ENCODE assay signal across 8 cellular contexts in the genomic region with DNA sequence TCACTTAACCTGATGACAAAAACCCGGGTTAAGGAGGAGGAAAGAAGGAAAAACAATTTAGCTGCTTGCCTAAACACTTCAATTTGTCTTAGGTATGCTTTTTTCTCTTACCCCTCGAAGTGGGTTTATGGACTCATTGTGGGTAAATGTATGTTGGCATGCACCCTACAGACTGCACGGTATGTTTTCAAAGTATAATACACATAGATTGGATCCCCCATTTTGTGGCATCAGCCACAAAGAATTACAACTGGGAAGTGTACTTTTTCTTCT. TPM values are rescaled to one million over a fixed set of nuclear protein-coding genes. Genes with fewer than 3 reads are reported as not detected.
A peak's percentile ranks its signal among the peaks of the same experiment; 100 is the strongest.
DNase-seq lines count a peak whose midpoint lies in the region; ATAC-seq and TF ChIP-seq lines count a peak whose summit lies in the region.

No MANE protein-coding gene starts in this region.

- DNase-seq in Calu3 (no peak), adipocyte (ENCODE audit: low read depth) (no peak), gastrocnemius medialis (no peak), AG20443 (ENCODE audit: low spot score) (no peak), SIG-M5 treated with dmso at 0.1 percent for 504 hours (lab: John Stamatoyannopoulos, UW; ENCODE audit: unreplicated experiment) (no peak), glutamatergic neuron (no peak)

- H3K27me3 ChIP-seq in adipocyte (replicated peaks; ENCODE audit: control insufficient read depth, insufficient read depth, low read length), result no peaks in the 10 kb centered on the region
- peaks cover 6% of the 10 kb centered on the region for H3K27me3 ChIP-seq in iPS-15b (ENCODE audit: control insufficient read depth, insufficient read depth, low read length)
- H3K27me3 ChIP-seq in gastrocnemius medialis, result no peaks in the 10 kb centered on the region

- CTCF ChIA-PET in Calu3 (lab: Charles Lee), result no interaction called here

- in situ Hi-C loops in gastrocnemius medialis (cut with MboI; ENCODE audit: low sequenced_read_pairs in 4 of 4), result no loop called here

- H3K36me3 Mint-ChIP-seq in Calu3 (ENCODE audit: insufficient read depth, unreplicated experiment) (peaks cover 47% of the 10 kb centered on the region), glutamatergic neuron (ENCODE audit: unreplicated experiment) (no peaks in the 10 kb centered on the region)

- peak overlapping the region; percentile 99 for H3K4me3 Mint-ChIP-seq in Calu3 (ENCODE audit: low read depth, unreplicated experiment)
- H3K4me3 Mint-ChIP-seq in glutamatergic neuron (ENCODE audit: unreplicated experiment), result no peak overlapping the region

- H3K4me3 ChIP-seq in adipocyte (ENCODE audit: low read length) (peak overlapping the region; percentile 96), iPS-15b (ENCODE audit: low read depth, low read length) (peak overlapping the region; percentile 78), gastrocnemius medialis (peak overlapping the region; percentile 79 to 96 (median 82))

- H3K36me3 ChIP-seq in adipocyte (ENCODE audit: control insufficient read depth, insufficient read depth, low read length, severe bottlenecking), result peaks cover 28% of the 10 kb centered on the region
- no peaks in the 10 kb centered on the region for H3K36me3 ChIP-seq in iPS-15b (ENCODE audit: control insufficient read depth, insufficient read depth, low read length)
- no peaks in the 10 kb centered on the region for H3K36me3 ChIP-seq in gastrocnemius medialis

- ATAC-seq in gastrocnemius medialis (no peak), GM21717 (IDR thresholded peaks at IDR 0.05; ENCODE audit: unreplicated experiment) (no peak)

- no peaks in the 10 kb centered on the region for H3K9me3 ChIP-seq in adipocyte (ENCODE audit: control insufficient read depth, low read length)
- no peaks in the 10 kb centered on the region for H3K9me3 ChIP-seq in iPS-15b (ENCODE audit: control insufficient read depth, insufficient read depth, low read length)
- H3K9me3 ChIP-seq in gastrocnemius medialis, result no peaks in the 10 kb centered on the region

- peak overlapping the region; percentile 82 for H3K27ac Mint-ChIP-seq in Calu3 (ENCODE audit: unreplicated experiment)
- no peak overlapping the region for H3K27ac Mint-ChIP-seq in glutamatergic neuron (ENCODE audit: unreplicated experiment)

- TF ChIP-seq CTCF in Calu3 (IDR thresholded peaks at IDR 0.05; ENCODE audit: unreplicated experiment), result no peak
- TF ChIP-seq CTCF in gastrocnemius medialis (IDR thresholded peaks at IDR 0.05 in 4 of 5, conservative IDR thresholded peaks at IDR 0.05 in 1 of 5), result no peak
- TF ChIP-seq CTCF in glutamatergic neuron (IDR thresholded peaks at IDR 0.05; ENCODE audit: partially characterized antibody, unreplicated experiment), result no peak

- H3K9ac ChIP-seq in adipocyte (ENCODE audit: low read length), result peak overlapping the region; percentile 98
- H3K9ac ChIP-seq in iPS-15b (ENCODE audit: low read depth, low read length), result peak overlapping the region; percentile 92

- no TSS peak for BruUV-seq in Calu3 (replicated peaks; lab: Mats Ljungman, UMichigan)

- peak overlapping the region; percentile 93 to 99 (median 98) for H3K27ac ChIP-seq in gastrocnemius medialis

- H3K4me1 ChIP-seq in adipocyte (ENCODE audit: control insufficient read depth, insufficient read depth, low read length) (peaks cover 49% of the 10 kb centered on the region), iPS-15b (ENCODE audit: control insufficient read depth, insufficient read depth, low read length) (peaks cover 29% of the 10 kb centered on the region), gastrocnemius medialis (peaks cover 48 to 55% of the 10 kb centered on the region in 2 donors)

- intact Hi-C loops in Calu3 (cut with micrococcal nuclease; ENCODE audit: unreplicated experiment), result loop anchor here (2.0 to 5.0 kb wide), 3 partner anchors 58 to 195 kb away; a partner anchor contains a TSS
- intact Hi-C loops in gastrocnemius medialis (cut with DNase I; ENCODE audit: low total_unique reads), result loop anchor here (10.0 kb wide), 1 partner anchor 198 kb away; a partner anchor contains a TSS

- H3K9me3 Mint-ChIP-seq in Calu3 (ENCODE audit: low read depth, unreplicated experiment), result no peaks in the 10 kb centered on the region
- peaks cover 2% of the 10 kb centered on the region for H3K9me3 Mint-ChIP-seq in glutamatergic neuron (ENCODE audit: unreplicated experiment)

- no peaks in the 10 kb centered on the region for H3K27me3 Mint-ChIP-seq in Calu3 (ENCODE audit: unreplicated experiment)
- H3K27me3 Mint-ChIP-seq in glutamatergic neuron (ENCODE audit: unreplicated experiment), result peaks cover 7% of the 10 kb centered on the region

- peaks cover 26% of the 10 kb centered on the region for H3K4me1 Mint-ChIP-seq in Calu3 (ENCODE audit: low read depth, unreplicated experiment)
- no peaks in the 10 kb centered on the region for H3K4me1 Mint-ChIP-seq in glutamatergic neuron (ENCODE audit: low read depth, unreplicated experiment)

- no peak for TF ChIP-seq POLR2A in gastrocnemius medialis (IDR thresholded peaks at IDR 0.05)

RNA-seq across cellular contexts. Expression of a gene that starts 2.3 kb away (rescaled TPM):
- 57.5 and 64.7 TPM in 2 replicates for total RNA-seq in Calu3 (2022)
- 10 to 100 TPM; 41.9 to 89.4 (median 72.6) TPM for total RNA-seq in gastrocnemius medialis
- total RNA-seq in glutamatergic neuron (ENCODE audit: unreplicated experiment), result 1.3 TPM

Comparison
In these comparisons a context has a peak if more than half of its experiments do, and no peak if none do; other contexts are left out.
1. RNA of a gene that starts 2.3 kb away (total RNA-seq): 41.9 to 89.4 TPM in gastrocnemius medialis and 57.5 to 64.7 TPM in Calu3; 1.3 TPM in glutamatergic neuron (single experiment); every median in the first group is over 10 times any median in the second.
2. Peak in every context shown above with its lines, with median percentiles within 50 percentile points of each other: H3K4me3 ChIP-seq.